38 cellular contexts compared by ENCODE assay signal in genomic region chr6:49986551-49986950, GRCh38. TPM values are rescaled to one million over a fixed set of nuclear protein-coding genes. Genes with fewer than 3 reads are reported as not detected.
"Had no signal": no experiment of that assay in that cellular context is flagged by ENCODE, and none has a peak within 500 bp of the region (broad histone marks: within the 10 kb centered on the region; RNA-seq: fewer than 3 reads in every experiment).

No MANE protein-coding gene starts in this region.

- DNase-seq: Karpas-422, Kasumi-1, MG63, MM.1S, MV-4-11, NCI-H1048, NCI-H1092, NCI-H1092 treated with DMSO at 0.1 percent for 48 hours, NCI-H1105, NCI-H1105 treated with DMSO at 0.1 percent for 48 hours, NCI-H1417, NCI-H1417 treated with DMSO at 0.1 percent for 48 hours, NCI-H1436, NCI-H1436 treated with DMSO at 0.1 percent for 48 hours, NCI-H146, NCI-H1694, NCI-H1694 treated with DMSO at 0.1 percent for 48 hours, NCI-H187, NCI-H187 treated with DMSO at 0.1 percent for 48 hours, NCI-H1930, NCI-H2029, NCI-H2029 treated with DMSO at 0.1 percent for 48 hours, NCI-H2081, NCI-H2081 treated with DMSO at 0.1 percent for 48 hours, NCI-H2107, NCI-H2171, NCI-H2171 treated with DMSO at 0.1 percent for 48 hours, NCI-H2227 treated with DMSO at 0.1 percent for 48 hours, NCI-H226, NCI-H345, NCI-H446, NCI-H446 treated with DMSO at 0.1 percent for 48 hours, NCI-H510A, NCI-H510A treated with DMSO at 0.1 percent for 48 hours had no signal

- H3K9me3 ChIP-seq: MG63 had no signal

- H3K4me3 ChIP-seq: MG63 had no signal

- H3K36me3 ChIP-seq: MG63 had no signal

- H3K27me3 ChIP-seq: MG63 had no signal

RNA-seq across cellular contexts. Expression of gene DEFB113, which starts 17.1 kb away (rescaled TPM):
- total RNA-seq: LHCN-M2, M059J, MCF 10A, NCI-H460 had no signal

RNA-seq across cellular contexts. Expression of gene DEFB114, which starts 22.6 kb away (rescaled TPM):
- total RNA-seq: LHCN-M2, M059J, MCF 10A, NCI-H460 had no signal

RNA-seq across cellular contexts. Expression of gene DEFB110, which starts 35.2 kb away (rescaled TPM):
- total RNA-seq: LHCN-M2, M059J, MCF 10A, NCI-H460 had no signal
